22 cellular contexts compared by ENCODE assay signal in genomic region chr22:27278986-27279385, GRCh38.
A peak's percentile ranks its signal among the peaks of the same experiment; 100 is the strongest.
DNase-seq lines count a peak whose midpoint lies in the region; ATAC-seq and TF ChIP-seq lines count a peak whose summit lies in the region.
"Had no signal": no experiment of that assay in that cellular context is flagged by ENCODE, and none has a peak within 500 bp of the region (broad histone marks: within the 10 kb centered on the region; RNA-seq: fewer than 3 reads in every experiment).

No MANE protein-coding gene starts in this region.

- H3K9me2 ChIP-seq in MM.1S (replicated peaks; ENCODE audit: insufficient read depth, low read length) = no peaks in the 10 kb centered on the region

- no peak overlapping the region for H3K4me2 ChIP-seq in MM.1S (ENCODE audit: low read depth, low read length)
- H3K4me2 ChIP-seq: GM23338 had no signal

- no peak overlapping the region for H3K9ac ChIP-seq in MM.1S (ENCODE audit: low read length)

- TF ChIP-seq CTCF in epithelial cell of esophagus (IDR thresholded peaks at IDR 0.05; ENCODE audit: insufficient read depth, low read depth, low read length, missing control alignments) (no peak), retinal pigment epithelial cell (conservative IDR thresholded peaks at IDR 0.05; ENCODE audit: low read depth, low read length) (no peak), MM.1S (IDR thresholded peaks at IDR 0.05; ENCODE audit: low read length) (no peak)

- no peak for ATAC-seq in HG02981 (IDR thresholded peaks at IDR 0.05; ENCODE audit: unreplicated experiment)
- ATAC-seq: GM23338, HepG2, Panc1, SK-N-SH treated with all-trans-retinoic acid at 6 μM for 48 hours had no signal

- H3K36me3 ChIP-seq in MM.1S (replicated peaks; ENCODE audit: insufficient read depth, low read length) = no peaks in the 10 kb centered on the region

- DNase-seq in EH (ENCODE audit: low read depth) (peak; percentile 16), NCI-H446 treated with DMSO at 0.1 percent for 48 hours (lab: John Stamatoyannopoulos, UW) (peak; percentile 98), epithelial cell of esophagus (ENCODE audit: low read depth) (peak; percentile 32), retinal pigment epithelial cell (ENCODE audit: low read depth) (peak; percentile 43), NCI-H1694 (lab: John Stamatoyannopoulos, UW) (no peak), MM.1S (no peak)
- no peak for DNase-seq in stimulated activated CD4-positive, alpha-beta T cell treated with anti-CD3 and anti-CD28 coated beads, Interleukin-12 subunit alpha, Interleukin-12 subunit beta, amount 100 ng/mL, for 4 hours
- DNase-seq: Caco-2; CD4-positive, CD25-positive, alpha-beta regulatory T cell; DMS53; KG1; NCI-H1417; NCI-H1930; NCI-H2171; NCI-H774; Right ventricle myocardium superior; T-helper 1 cell had no signal

- no peak overlapping the region for H2AFZ ChIP-seq in MM.1S (ENCODE audit: low read length)
- H2AFZ ChIP-seq: GM23338 had no signal

- H3F3A ChIP-seq in MM.1S (ENCODE audit: insufficient read depth, low read length) = no peaks in the 10 kb centered on the region

- H3K4me1 ChIP-seq in MM.1S (ENCODE audit: low read length) = no peaks in the 10 kb centered on the region
- H3K4me1 ChIP-seq: Caco-2 had no signal

- H3K27ac ChIP-seq in MM.1S (ENCODE audit: low read length) = no peak overlapping the region

- peaks cover 67% of the 10 kb centered on the region for H3K27me3 ChIP-seq in MM.1S (replicated peaks; ENCODE audit: insufficient read depth, low read length)

- no peaks in the 10 kb centered on the region for H3K9me3 ChIP-seq in MM.1S (replicated peaks; ENCODE audit: insufficient read depth, low read length)
- H3K9me3 ChIP-seq: Caco-2 had no signal

- H4K20me1 ChIP-seq in MM.1S (ENCODE audit: insufficient read depth, low read length) = no peaks in the 10 kb centered on the region

- H3K4me3 ChIP-seq in epithelial cell of esophagus (ENCODE audit: low read length) (no peak overlapping the region), retinal pigment epithelial cell (ENCODE audit: low read length) (no peak overlapping the region), MM.1S (ENCODE audit: low read length) (no peak overlapping the region)
- H3K4me3 ChIP-seq: GM23338 had no signal

- H3K79me2 ChIP-seq in MM.1S (ENCODE audit: low read length) = no peaks in the 10 kb centered on the region

Comparison
In these comparisons a context has a peak if more than half of its experiments do, and no peak if none do; other contexts are left out.
1. DNase-seq: peak in EH (single experiment), NCI-H446 treated with DMSO at 0.1 percent for 48 hours (single experiment), epithelial cell of esophagus (single experiment) and retinal pigment epithelial cell (single experiment); none in NCI-H1694 (single experiment), MM.1S (single experiment) and stimulated activated CD4-positive, alpha-beta T cell treated with anti-CD3 and anti-CD28 coated beads, Interleukin-12 subunit alpha, Interleukin-12 subunit beta, amount 100 ng/mL, for 4 hours (single experiment).